In genomic region chrX:151789179-151789800, GRCh38 we compare ENCODE assay signal across 12 cellular contexts. TPM values are rescaled to one million over a fixed set of nuclear protein-coding genes. Genes with fewer than 3 reads are reported as not detected.
DNase-seq lines count a peak whose midpoint lies in the region; ATAC-seq, FAIRE-seq and TF ChIP-seq lines count a peak whose summit lies in the region.
"Had no signal": no experiment of that assay in that cellular context is flagged by ENCODE, and none has a peak within 500 bp of the region (broad histone marks: within the 10 kb centered on the region; RNA-seq: fewer than 3 reads in every experiment).

No MANE protein-coding gene starts in this region.

- H3K27me3 Mint-ChIP-seq in immature natural killer cell (ENCODE audit: low read depth in 3 of 3): peaks cover 0 to 1% (median 0%) of the 10 kb centered on the region in 3 donors
- H3K27me3 Mint-ChIP-seq: brain, IgD-negative memory B cell had no signal

- H3K27ac ChIP-seq in adrenal gland (peak overlapping the region in 2 of 5 donors; percentile 25 to 51), heart left ventricle (no peak overlapping the region), thoracic aorta (peak overlapping the region; percentile 45 to 57), prostate gland (no peak overlapping the region)

- no peaks in the 10 kb centered on the region for H3K4me1 Mint-ChIP-seq in immature natural killer cell
- H3K4me1 Mint-ChIP-seq: brain; IgD-negative memory B cell; naive thymus-derived CD8-positive, alpha-beta T cell had no signal

- intact Hi-C loops in adrenal gland (cut with DNase I): no loop called here
- intact Hi-C loops in heart left ventricle (cut with DNase I): no loop called here
- intact Hi-C loops in prostate gland (cut with DNase I): no loop called here

- no peak overlapping the region for H3K4me3 Mint-ChIP-seq in immature natural killer cell
- H3K4me3 Mint-ChIP-seq: brain; IgD-negative memory B cell; naive thymus-derived CD8-positive, alpha-beta T cell had no signal

- no peaks in the 10 kb centered on the region for H3K9me3 ChIP-seq in adrenal gland (replicated peaks in 1 of 3)
- H3K9me3 ChIP-seq in heart left ventricle: no peaks in the 10 kb centered on the region
- no peaks in the 10 kb centered on the region for H3K9me3 ChIP-seq in thoracic aorta
- H3K9me3 ChIP-seq in prostate gland: no peaks in the 10 kb centered on the region

- TF ChIP-seq CTCF in adrenal gland (IDR thresholded peaks at IDR 0.05) (no peak), heart left ventricle (IDR thresholded peaks at IDR 0.05) (no peak), thoracic aorta (IDR thresholded peaks at IDR 0.05) (no peak), prostate gland (IDR thresholded peaks at IDR 0.05) (no peak)

- FAIRE-seq in H54 (lab: Jason Lieb, UNC): peak; percentile 91

- peak; percentile 51 for DNase-seq in H54 (ENCODE audit: insufficient read length, low spot score)
- DNase-seq in adrenal gland: peak; percentile 62 to 86 (median 84)
- peak; percentile 27 to 61 (median 51) for DNase-seq in heart left ventricle
- peak; percentile 31 for DNase-seq in thoracic aorta (ENCODE audit: low spot score)
- DNase-seq in GDM1 (lab: John Stamatoyannopoulos, UW): no peak
- no peak for DNase-seq in prostate gland (ENCODE audit: low spot score)
- DNase-seq in immature natural killer cell: no peak
- DNase-seq: naive thymus-derived CD8-positive, alpha-beta T cell; NCI-H524 had no signal

- 52 to 63% (median 59%) methylated on average over 4 to 6 of the region's 6 CpGs for WGBS in adrenal gland, 4 donors
- 57 to 78% (median 71%) methylated on average over 6 of the region's 6 CpGs for WGBS in heart left ventricle, 4 donors
- WGBS in prostate gland: 75% methylated on average over 6 of the region's 6 CpGs

- ATAC-seq in heart left ventricle: peak in 3 of 4 donors; percentile 72 to 90 (median 79)
- ATAC-seq in thoracic aorta (ENCODE audit: insufficient number of reproducible peaks, low FRiP score, low read depth): peak; percentile 73
- ATAC-seq in HG03520 (IDR thresholded peaks at IDR 0.05; ENCODE audit: unreplicated experiment): no peak
- ATAC-seq: naive thymus-derived CD8-positive, alpha-beta T cell had no signal

- H3K4me1 ChIP-seq in adrenal gland (replicated peaks in 1 of 2) (peaks cover 0 to 4% of the 10 kb centered on the region in 2 donors), heart left ventricle (peaks cover 0 to 7% (median 0%) of the 10 kb centered on the region in 12 donors), thoracic aorta (ENCODE audit: control insufficient read depth in 1 of 2, low read depth in 2 of 2) (peaks cover 6 to 23% of the 10 kb centered on the region in 2 donors), prostate gland (replicated peaks) (no peaks in the 10 kb centered on the region)

- H3K9me3 Mint-ChIP-seq in immature natural killer cell: no peaks in the 10 kb centered on the region
- H3K9me3 Mint-ChIP-seq: IgD-negative memory B cell; naive thymus-derived CD8-positive, alpha-beta T cell had no signal

- TF ChIP-seq POLR2A in H54 (IDR thresholded peaks at IDR 0.05; ENCODE audit: low read depth, low read length) (no peak), adrenal gland (IDR thresholded peaks at IDR 0.05) (no peak), heart left ventricle (IDR thresholded peaks at IDR 0.05) (no peak), prostate gland (IDR thresholded peaks at IDR 0.05) (no peak)

- no peaks in the 10 kb centered on the region for H3K36me3 Mint-ChIP-seq in immature natural killer cell
- H3K36me3 Mint-ChIP-seq: brain; IgD-negative memory B cell; naive thymus-derived CD8-positive, alpha-beta T cell had no signal

- H3K36me3 ChIP-seq in adrenal gland (replicated peaks in 1 of 2): no peaks in the 10 kb centered on the region
- H3K36me3 ChIP-seq in heart left ventricle: no peaks in the 10 kb centered on the region
- H3K36me3 ChIP-seq in thoracic aorta: no peaks in the 10 kb centered on the region
- no peaks in the 10 kb centered on the region for H3K36me3 ChIP-seq in prostate gland

- no peaks in the 10 kb centered on the region for H3K27me3 ChIP-seq in adrenal gland
- no peaks in the 10 kb centered on the region for H3K27me3 ChIP-seq in heart left ventricle
- no peaks in the 10 kb centered on the region for H3K27me3 ChIP-seq in thoracic aorta (replicated peaks; ENCODE audit: insufficient read depth)
- H3K27me3 ChIP-seq in prostate gland (replicated peaks; ENCODE audit: insufficient read depth): no peaks in the 10 kb centered on the region

- no peak overlapping the region for H3K27ac Mint-ChIP-seq in immature natural killer cell
- H3K27ac Mint-ChIP-seq: IgD-negative memory B cell; naive thymus-derived CD8-positive, alpha-beta T cell had no signal

- H3K4me3 ChIP-seq in adrenal gland (no peak overlapping the region), heart left ventricle (no peak overlapping the region), thoracic aorta (no peak overlapping the region), prostate gland (no peak overlapping the region)

RNA-seq across cellular contexts. Expression of gene CNGA2, which starts 54.7 kb away (rescaled TPM):
- not detected for total RNA-seq in adrenal gland
- not detected for polyA plus RNA-seq in adrenal gland
- not detected for total RNA-seq in heart left ventricle
- polyA plus RNA-seq in heart left ventricle: not detected
- not detected for total RNA-seq in thoracic aorta
- total RNA-seq in prostate gland: under 1 TPM in 1 of 2 donors, not detected in 1; 0.80 TPM
- not detected for polyA plus RNA-seq in immature natural killer cell
- total RNA-seq: naive thymus-derived CD8-positive, alpha-beta T cell had no signal
- polyA plus RNA-seq: IgD-negative memory B cell; naive thymus-derived CD8-positive, alpha-beta T cell had no signal

Comparison
In these comparisons a context has a peak if more than half of its experiments do, and no peak if none do; other contexts are left out.
1. DNase-seq: peak in H54 (single experiment), adrenal gland (7 of 7), heart left ventricle (5 of 5) and thoracic aorta (single experiment); none in GDM1 (single experiment), prostate gland (single experiment) and immature natural killer cell (0 of 3).
2. H3K27ac ChIP-seq: peak in thoracic aorta (2 of 2); none in heart left ventricle (0 of 12) and prostate gland (0 of 2).